8 cellular contexts compared by ENCODE assay signal in the genomic region with DNA sequence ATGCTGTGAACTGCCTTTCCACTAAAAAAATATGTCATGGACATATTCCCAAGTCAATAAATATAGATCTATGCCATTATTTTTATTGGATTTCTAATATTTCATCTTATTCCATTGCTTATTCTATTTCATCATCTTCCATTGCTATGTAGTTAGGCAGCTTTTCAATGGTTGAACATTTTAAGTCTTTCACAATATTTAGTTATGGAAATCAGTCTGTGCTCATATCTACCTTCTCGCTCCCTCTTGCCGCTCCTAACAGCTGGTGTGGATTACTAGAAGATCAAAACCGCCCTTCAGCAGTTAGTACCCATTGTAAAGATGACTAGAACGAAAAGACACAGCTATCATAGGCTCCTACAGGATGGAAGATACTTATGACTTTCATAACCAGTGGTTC.
"Had no signal": no experiment of that assay in that cellular context is flagged by ENCODE, and none has a peak within 500 bp of the region (broad histone marks: within the 10 kb centered on the region; RNA-seq: fewer than 3 reads in every experiment).

No MANE protein-coding gene starts in this region.

- H3K4me1 Mint-ChIP-seq: IgD-negative memory B cell had no signal

- H3K27ac Mint-ChIP-seq: HFFc6, IgD-negative memory B cell had no signal

- H3K36me3 Mint-ChIP-seq: IgD-negative memory B cell had no signal

- H3K4me3 ChIP-seq: GM23248, HAP-1 had no signal

- ATAC-seq: HCT116 had no signal

- H3K36me3 ChIP-seq: HAP-1 had no signal

- DNase-seq: GM23248, GOT3, H7, HFFc6 had no signal

- H3K4me3 Mint-ChIP-seq: HFFc6, IgD-negative memory B cell had no signal

- H3K27me3 Mint-ChIP-seq: IgD-negative memory B cell had no signal

- H2AFZ ChIP-seq: GM23248 had no signal

- H3K4me1 ChIP-seq: HAP-1 had no signal

- H3K9me3 ChIP-seq: HAP-1 had no signal

- H3K9ac ChIP-seq: GM23248 had no signal

- H3K27ac ChIP-seq: GM23248, HL-60 had no signal
